ENCODE assay signal across 8 cellular contexts in the genomic region with DNA sequence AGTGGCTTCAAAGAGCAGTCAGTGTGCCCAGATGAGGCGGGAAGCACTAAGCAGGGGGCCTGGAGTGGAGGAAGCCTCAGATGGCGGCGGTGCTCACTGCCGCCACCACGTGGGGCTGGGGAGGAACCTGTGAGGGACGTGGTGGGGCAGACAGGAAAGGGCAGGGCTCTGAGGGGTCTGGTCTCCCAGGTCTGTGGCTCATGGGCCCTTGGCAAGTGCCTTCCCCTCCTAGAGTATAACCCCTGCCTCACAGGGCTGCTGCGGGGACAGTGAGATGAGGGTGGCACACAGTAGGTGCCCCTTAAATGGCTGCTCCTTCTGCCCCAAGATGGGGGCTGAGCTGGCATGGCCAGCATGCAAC. TPM values are rescaled to one million over a fixed set of nuclear protein-coding genes. Genes with fewer than 3 reads are reported as not detected.
DNase-seq lines count a peak whose midpoint lies in the region; TF ChIP-seq lines count a peak whose summit lies in the region.
"Had no signal": no experiment of that assay in that cellular context is flagged by ENCODE, and none has a peak within 500 bp of the region (broad histone marks: within the 10 kb centered on the region; RNA-seq: fewer than 3 reads in every experiment).

No MANE protein-coding gene starts in this region.

- DNase-seq in MM.1S (peak; percentile 21), adipocyte (ENCODE audit: low read depth) (peak; percentile 51), neural crest cell (ENCODE audit: low read depth, low spot score) (peak; percentile 45)
- DNase-seq in activated T-helper 1 cell treated with anti-CD3 and anti-CD28 coated beads, Interleukin-12 subunit alpha, Interleukin-12 subunit beta, Interleukin-2, Interleukin-4 antibody, amounts not matched to agents 30 ng/mL and 10 ng/mL and 1 ng/mL, durations not matched to agents 14 hours and 24 hours and 36 hours (ENCODE audit: low spot score), result no peak
- no peak for DNase-seq in activated CD4-positive, alpha-beta T cell treated with anti-CD3 and anti-CD28 coated beads, Interleukin-2, amount 50 U/mL, for 48 hours
- DNase-seq in stimulated activated CD4-positive, alpha-beta T cell treated with anti-CD3 and anti-CD28 coated beads, Interleukin-15, amount 100 ng/mL, for 24 hours, result no peak

- H3K4me1 ChIP-seq in MM.1S (ENCODE audit: low read length) (no peaks in the 10 kb centered on the region), adipocyte (ENCODE audit: control insufficient read depth, insufficient read depth, low read length) (no peaks in the 10 kb centered on the region)

- peak overlapping the region; percentile 78 for H3K4me3 Mint-ChIP-seq in neural crest cell
- no peak overlapping the region for H3K4me3 Mint-ChIP-seq in activated T-helper 1 cell treated with anti-CD3 and anti-CD28 coated beads, Interleukin-12 subunit alpha, Interleukin-12 subunit beta, Interleukin-2, Interleukin-4 antibody, amounts not matched to agents 30 ng/mL and 10 ng/mL and 1 ng/mL, durations not matched to agents 14 hours and 24 hours and 36 hours

- peaks cover 80% of the 10 kb centered on the region for H3K27me3 ChIP-seq in MM.1S (replicated peaks; ENCODE audit: insufficient read depth, low read length)
- H3K27me3 ChIP-seq in adipocyte (replicated peaks; ENCODE audit: control insufficient read depth, insufficient read depth, low read length), result peaks cover 73% of the 10 kb centered on the region
- H3K27me3 ChIP-seq: vagina had no signal

- H3K36me3 Mint-ChIP-seq in neural crest cell (ENCODE audit: low read depth), result no peaks in the 10 kb centered on the region
- no peaks in the 10 kb centered on the region for H3K36me3 Mint-ChIP-seq in activated T-helper 1 cell treated with anti-CD3 and anti-CD28 coated beads, Interleukin-12 subunit alpha, Interleukin-12 subunit beta, Interleukin-2, Interleukin-4 antibody, amounts not matched to agents 30 ng/mL and 10 ng/mL and 1 ng/mL, durations not matched to agents 14 hours and 24 hours and 36 hours (ENCODE audit: low read depth)

- H3K4me3 ChIP-seq in MM.1S (ENCODE audit: low read length) (no peak overlapping the region), adipocyte (ENCODE audit: low read length) (no peak overlapping the region)
- H3K4me3 ChIP-seq: vagina had no signal

- 0 out of 2 replicates have a peak overlapping the region, but pooled peaks have one; percentile 35 for H2AFZ ChIP-seq in MM.1S (ENCODE audit: low read length)

- no peaks in the 10 kb centered on the region for H3K79me2 ChIP-seq in MM.1S (ENCODE audit: low read length)

- H3K4me2 ChIP-seq in MM.1S (ENCODE audit: low read depth, low read length), result peak overlapping the region; percentile 4; the same call in 1 of the 2 replicates

- no peaks in the 10 kb centered on the region for H3K9me3 ChIP-seq in MM.1S (replicated peaks; ENCODE audit: insufficient read depth, low read length)
- no peaks in the 10 kb centered on the region for H3K9me3 ChIP-seq in adipocyte (ENCODE audit: control insufficient read depth, low read length)
- H3K9me3 ChIP-seq: vagina had no signal

- H3K27ac ChIP-seq in MM.1S (ENCODE audit: low read length), result no peak overlapping the region
- H3K27ac ChIP-seq: vagina had no signal

- H3K36me3 ChIP-seq in MM.1S (replicated peaks; ENCODE audit: insufficient read depth, low read length) (no peaks in the 10 kb centered on the region), adipocyte (ENCODE audit: control insufficient read depth, insufficient read depth, low read length, severe bottlenecking) (no peaks in the 10 kb centered on the region)
- H3K36me3 ChIP-seq: vagina had no signal

- peak overlapping the region; percentile 19 for H3K27ac Mint-ChIP-seq in neural crest cell (ENCODE audit: unreplicated experiment)
- no peak overlapping the region for H3K27ac Mint-ChIP-seq in activated T-helper 1 cell treated with anti-CD3 and anti-CD28 coated beads, Interleukin-12 subunit alpha, Interleukin-12 subunit beta, Interleukin-2, Interleukin-4 antibody, amounts not matched to agents 30 ng/mL and 10 ng/mL and 1 ng/mL, durations not matched to agents 14 hours and 24 hours and 36 hours

- H3F3A ChIP-seq in MM.1S (ENCODE audit: insufficient read depth, low read length), result no peaks in the 10 kb centered on the region

- no peaks in the 10 kb centered on the region for H4K20me1 ChIP-seq in MM.1S (ENCODE audit: insufficient read depth, low read length)

- no peaks in the 10 kb centered on the region for H3K9me3 Mint-ChIP-seq in neural crest cell
- H3K9me3 Mint-ChIP-seq in activated T-helper 1 cell treated with anti-CD3 and anti-CD28 coated beads, Interleukin-12 subunit alpha, Interleukin-12 subunit beta, Interleukin-2, Interleukin-4 antibody, amounts not matched to agents 30 ng/mL and 10 ng/mL and 1 ng/mL, durations not matched to agents 14 hours and 24 hours and 36 hours, result no peaks in the 10 kb centered on the region

- H3K27me3 Mint-ChIP-seq in neural crest cell (ENCODE audit: low read depth), result peaks cover 16% of the 10 kb centered on the region
- peaks cover 10% of the 10 kb centered on the region for H3K27me3 Mint-ChIP-seq in activated T-helper 1 cell treated with anti-CD3 and anti-CD28 coated beads, Interleukin-12 subunit alpha, Interleukin-12 subunit beta, Interleukin-2, Interleukin-4 antibody, amounts not matched to agents 30 ng/mL and 10 ng/mL and 1 ng/mL, durations not matched to agents 14 hours and 24 hours and 36 hours (ENCODE audit: insufficient read depth)

- intact Hi-C loops in activated T-helper 1 cell treated with anti-CD3 and anti-CD28 coated beads, Interleukin-12 subunit alpha, Interleukin-12 subunit beta, Interleukin-2, Interleukin-4 antibody, amounts not matched to agents 30 ng/mL and 10 ng/mL and 1 ng/mL, durations not matched to agents 14 hours and 24 hours and 36 hours (cut with micrococcal nuclease), result no loop called here

- H3K9me2 ChIP-seq in MM.1S (replicated peaks; ENCODE audit: insufficient read depth, low read length), result no peaks in the 10 kb centered on the region

- H3K4me1 Mint-ChIP-seq in neural crest cell, result peaks cover 26% of the 10 kb centered on the region
- H3K4me1 Mint-ChIP-seq in activated T-helper 1 cell treated with anti-CD3 and anti-CD28 coated beads, Interleukin-12 subunit alpha, Interleukin-12 subunit beta, Interleukin-2, Interleukin-4 antibody, amounts not matched to agents 30 ng/mL and 10 ng/mL and 1 ng/mL, durations not matched to agents 14 hours and 24 hours and 36 hours (ENCODE audit: low read depth), result no peaks in the 10 kb centered on the region

- TF ChIP-seq CTCF in GM12872 (IDR thresholded peaks at IDR 0.05; ENCODE audit: insufficient read depth, low read depth, low read length), result peak; percentile 74
- TF ChIP-seq CTCF in MM.1S (IDR thresholded peaks at IDR 0.05; ENCODE audit: low read length), result peak; percentile 60
- TF ChIP-seq CTCF in neural crest cell (conservative IDR thresholded peaks at IDR 0.05), result peak; percentile 52

- no peak overlapping the region for H3K9ac ChIP-seq in MM.1S (ENCODE audit: low read length)
- H3K9ac ChIP-seq in adipocyte (ENCODE audit: low read length), result no peak overlapping the region

RNA-seq across cellular contexts. Expression of a gene that starts 26.6 kb away (rescaled TPM):
- total RNA-seq in neural crest cell, result 0.35 and 0.50 TPM in 2 replicates
- not detected in 2 replicates for total RNA-seq in activated T-helper 1 cell treated with anti-CD3 and anti-CD28 coated beads, Interleukin-12 subunit alpha, Interleukin-12 subunit beta, Interleukin-2, Interleukin-4 antibody, amounts not matched to agents 30 ng/mL and 10 ng/mL and 1 ng/mL, durations not matched to agents 14 hours and 24 hours and 36 hours

RNA-seq across cellular contexts. Expression of a gene that starts 30.4 kb away (rescaled TPM):
- total RNA-seq in neural crest cell, result 0.44 TPM in 1 of 2 replicates, not detected in the other
- not detected in 2 replicates for total RNA-seq in activated T-helper 1 cell treated with anti-CD3 and anti-CD28 coated beads, Interleukin-12 subunit alpha, Interleukin-12 subunit beta, Interleukin-2, Interleukin-4 antibody, amounts not matched to agents 30 ng/mL and 10 ng/mL and 1 ng/mL, durations not matched to agents 14 hours and 24 hours and 36 hours

Comparison
In these comparisons a context has a peak if more than half of its experiments do, and no peak if none do; other contexts are left out.
1. DNase-seq: peak in MM.1S (single experiment), adipocyte (single experiment) and neural crest cell (single experiment); none in activated T-helper 1 cell treated with anti-CD3 and anti-CD28 coated beads, Interleukin-12 subunit alpha, Interleukin-12 subunit beta, Interleukin-2, Interleukin-4 antibody, amounts not matched to agents 30 ng/mL and 10 ng/mL and 1 ng/mL, durations not matched to agents 14 hours and 24 hours and 36 hours (single experiment), activated CD4-positive, alpha-beta T cell treated with anti-CD3 and anti-CD28 coated beads, Interleukin-2, amount 50 U/mL, for 48 hours (0 of 2) and stimulated activated CD4-positive, alpha-beta T cell treated with anti-CD3 and anti-CD28 coated beads, Interleukin-15, amount 100 ng/mL, for 24 hours (single experiment).
2. Peak in every context shown above with its lines, with median percentiles within 50 percentile points of each other: CTCF ChIP-seq.